Comparison of ENCODE assay signal across 14 cellular contexts in genomic region chr6:149015224-149015876, GRCh38.
A peak's percentile ranks its signal among the peaks of the same experiment; 100 is the strongest.
DNase-seq lines count a peak whose midpoint lies in the region; ATAC-seq and TF ChIP-seq lines count a peak whose summit lies in the region.
"Had no signal": no experiment of that assay in that cellular context is flagged by ENCODE, and none has a peak within 500 bp of the region (broad histone marks: within the 10 kb centered on the region; RNA-seq: fewer than 3 reads in every experiment).

No MANE protein-coding gene starts in this region.

- no peak overlapping the region for H2AFZ ChIP-seq in hepatocyte

- H3K4me1 ChIP-seq in A673 (ENCODE audit: insufficient read depth, low read length, poor library complexity, severe bottlenecking): peaks cover 3% of the 10 kb centered on the region
- peaks cover 23% of the 10 kb centered on the region for H3K4me1 ChIP-seq in HUES48 (ENCODE audit: control insufficient read depth, insufficient read depth, low read length)
- H3K4me1 ChIP-seq in hepatocyte (ENCODE audit: insufficient read depth): peaks cover 13% of the 10 kb centered on the region

- POLR2A ChIA-PET in A673 (lab: Charles Lee; ENCODE audit: low non-redundant PET): no interaction called here

- DNase-seq in A673 (ENCODE audit: low spot score) (peak; percentile 73), astrocyte of the spinal cord (ENCODE audit: low read depth, low spot score) (peak; percentile 75), hepatocyte (ENCODE audit: low spot score) (no peak), NCI-H345 (lab: John Stamatoyannopoulos, UW) (no peak)
- DNase-seq: activated CD8-positive, alpha-beta memory T cell treated with anti-CD3 and anti-CD28 coated beads for 24 hours; DMS 273 treated with DMSO at 0.1 percent for 48 hours; NCI-H1694 treated with DMSO at 0.1 percent for 48 hours; nucleus accumbens; SHP77 had no signal

- H3K9me3 ChIP-seq in A673 (ENCODE audit: low read depth, low read length, poor library complexity, severe bottlenecking) (no peaks in the 10 kb centered on the region), HUES48 (ENCODE audit: control insufficient read depth, insufficient read depth, low read length) (no peaks in the 10 kb centered on the region), hepatocyte (ENCODE audit: low read depth) (no peaks in the 10 kb centered on the region)
- H3K9me3 ChIP-seq: thoracic aorta had no signal

- no peak overlapping the region for H3K9ac ChIP-seq in HUES48 (ENCODE audit: low read depth, low read length)

- H3K4me2 ChIP-seq in hepatocyte: no peak overlapping the region

- WGBS in hepatocyte (ENCODE audit: low lambda C conversion rate, missing lambda C conversion rate): 75% methylated on average over 5 of the region's 5 CpGs

- TF ChIP-seq CTCF in A673 (conservative IDR thresholded peaks at IDR 0.05; ENCODE audit: low read depth, low read length): no peak
- TF ChIP-seq CTCF in astrocyte of the spinal cord (IDR thresholded peaks at IDR 0.05; ENCODE audit: low read depth, low read length): no peak
- TF ChIP-seq CTCF in hepatocyte (IDR thresholded peaks at IDR 0.05; ENCODE audit: poor library complexity): no peak

- H3K27ac ChIP-seq in A673 (ENCODE audit: low read depth, low read length, poor library complexity, severe bottlenecking) (no peak overlapping the region), HUES48 (ENCODE audit: low read depth, low read length) (peak overlapping the region; percentile 95), hepatocyte (peak overlapping the region; percentile 49)
- H3K27ac ChIP-seq: thoracic aorta had no signal

- H3K27me3 ChIP-seq in A673 (replicated peaks; ENCODE audit: insufficient read depth, low read depth, low read length, poor library complexity) (no peaks in the 10 kb centered on the region), HUES48 (ENCODE audit: control insufficient read depth, insufficient read depth, low read length) (no peaks in the 10 kb centered on the region), hepatocyte (no peaks in the 10 kb centered on the region)

- intact Hi-C loops in A673 (cut with micrococcal nuclease; ENCODE audit: unreplicated experiment): no loop called here

- CTCF ChIA-PET in A673 (lab: Charles Lee): no interaction called here

- H3K36me3 ChIP-seq in A673 (ENCODE audit: insufficient read depth, low read length, poor library complexity, severe bottlenecking): no peaks in the 10 kb centered on the region
- peaks cover 15% of the 10 kb centered on the region for H3K36me3 ChIP-seq in HUES48 (ENCODE audit: control insufficient read depth, insufficient read depth, low read length)
- no peaks in the 10 kb centered on the region for H3K36me3 ChIP-seq in hepatocyte (replicated peaks; ENCODE audit: insufficient read depth, low read depth)
- H3K36me3 ChIP-seq: thoracic aorta had no signal

- H4K20me1 ChIP-seq in hepatocyte (ENCODE audit: insufficient read depth, poor library complexity, severe bottlenecking): no peaks in the 10 kb centered on the region

- no peaks in the 10 kb centered on the region for H3K79me2 ChIP-seq in hepatocyte

- in situ Hi-C loops in astrocyte of the spinal cord (cut with HindIII; ENCODE audit: low sequenced_read_pairs): no loop called here

- H3K4me3 ChIP-seq in A673 (ENCODE audit: low read depth, low read length, poor library complexity, severe bottlenecking) (no peak overlapping the region), HUES48 (ENCODE audit: low read depth, low read length) (peak overlapping the region; percentile 7; the same call in 1 of the 2 replicates), astrocyte of the spinal cord (ENCODE audit: low read depth, low read length) (no peak overlapping the region), hepatocyte (no peak overlapping the region)
- H3K4me3 ChIP-seq: thoracic aorta had no signal

- H3K9me2 ChIP-seq in hepatocyte (replicated peaks; ENCODE audit: insufficient read depth): no peaks in the 10 kb centered on the region

- no TSS peak for BruUV-seq in A673 (replicated peaks; lab: Mats Ljungman, UMichigan)

- ATAC-seq in HG02571 (IDR thresholded peaks at IDR 0.05; ENCODE audit: unreplicated experiment) (no peak), HG03469 (IDR thresholded peaks at IDR 0.05; ENCODE audit: unreplicated experiment) (no peak), GM18502 (IDR thresholded peaks at IDR 0.05; ENCODE audit: poor library complexity, unreplicated experiment) (no peak)

Comparison
In these comparisons a context has a peak if more than half of its experiments do, and no peak if none do; other contexts are left out.
1. DNase-seq: peak in A673 (single experiment) and astrocyte of the spinal cord (single experiment); none in hepatocyte (single experiment) and NCI-H345 (single experiment).